6 cellular contexts compared by ENCODE assay signal in the genomic region with DNA sequence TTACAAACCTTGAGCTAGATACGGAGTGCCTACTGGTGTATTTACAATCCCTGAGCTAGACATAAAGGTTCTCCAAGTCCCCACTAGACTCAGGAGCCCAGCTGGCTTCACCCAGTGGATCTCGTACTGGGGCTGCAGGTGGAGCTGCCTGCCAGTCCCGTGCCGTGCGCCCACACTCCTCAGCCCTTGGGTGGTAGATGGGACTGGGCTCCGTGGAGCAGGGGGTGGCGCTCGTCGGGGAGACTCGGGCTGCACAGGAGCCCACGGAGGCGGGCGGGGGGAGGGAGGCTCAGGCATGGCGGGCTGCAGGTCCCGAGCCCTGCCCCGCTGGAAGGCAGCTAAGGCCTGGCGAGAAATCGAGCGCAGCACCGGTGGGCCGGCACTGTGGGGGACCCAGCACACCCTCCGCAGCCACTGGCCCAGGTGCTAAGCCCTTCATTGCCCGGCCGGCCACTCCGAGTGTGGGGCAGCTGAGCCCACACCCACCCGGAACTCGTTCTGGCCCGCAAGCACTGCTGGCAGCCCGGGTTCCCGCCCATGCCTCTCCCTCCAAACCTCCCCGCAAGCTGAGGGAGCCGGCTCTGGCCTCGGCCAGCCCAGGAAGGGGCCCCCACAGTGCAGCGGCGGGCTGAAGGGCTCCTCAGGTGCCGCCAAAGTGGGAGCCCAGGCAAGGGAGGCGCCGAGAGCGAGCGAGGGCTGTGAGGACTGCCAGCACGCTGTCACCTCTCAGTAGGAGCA.
A peak's percentile ranks its signal among the peaks of the same experiment; 100 is the strongest.
DNase-seq lines count a peak whose midpoint lies in the region; ATAC-seq, FAIRE-seq and TF ChIP-seq lines count a peak whose summit lies in the region.
"Not testable (repeated sequence)": the region's sequence is repeated elsewhere in the genome, so short reads cannot be mapped to it uniquely, and the experiment has no call there.

No MANE protein-coding gene starts in this region.

- POLR2A ChIA-PET in PC-9 (lab: Charles Lee; ENCODE audit: unreplicated experiment): interaction anchor here (0.5 kb wide), 2 partner anchors 10 to 48 kb away, joined by 3 to 5 read pairs; no protein-coding TSS in a partner anchor
- POLR2A ChIA-PET in WTC11 (lab: Charles Lee): not testable (repeated sequence)
- POLR2A ChIA-PET in K562 (lab: Yijun Ruan, JAX): interaction anchor here (0.6 to 1.6 kb wide), 5 partner anchors 8 to 272 kb away, joined by 3 read pairs; no protein-coding TSS in a partner anchor

- TF ChIP-seq RAD21 in K562 (CRISPR knock-in tag; conservative IDR thresholded peaks at IDR 0.05 in 1 of 2, IDR thresholded peaks at IDR 0.05 in 1 of 2): not testable (repeated sequence)

- H2AFZ ChIP-seq in PC-9: not testable (repeated sequence)
- peak overlapping the region; percentile 77 for H2AFZ ChIP-seq in K562 (ENCODE audit: low read depth, low read length)

- not testable (repeated sequence) for H3K9me2 ChIP-seq in PC-9 (ENCODE audit: insufficient read depth)

- CTCF ChIA-PET in PC-9 (lab: Charles Lee); WTC11 (lab: Charles Lee); K562 (lab: Yijun Ruan, JAX; ENCODE audit: low intra/inter-chr PET ratio): not testable (repeated sequence)

- peak overlapping the region; percentile 83; the same call in 1 of the 2 replicates for H3K4me2 ChIP-seq in PC-9
- not testable (repeated sequence) for H3K4me2 ChIP-seq in K562 (ENCODE audit: insufficient read depth, low read length)

- H4K20me1 ChIP-seq in PC-9 (ENCODE audit: insufficient read depth); K562 (replicated peaks; ENCODE audit: control insufficient read depth, insufficient read depth, low read length): not testable (repeated sequence)

- TF ChIP-seq CTCF in PC-9 (conservative IDR thresholded peaks at IDR 0.05); WTC11 (IDR thresholded peaks at IDR 0.05); K562 (IDR thresholded peaks at IDR 0.05 in 2 of 3, conservative IDR thresholded peaks at IDR 0.05 in 1 of 3; ENCODE audit: insufficient read depth in 2 of 3, low read depth in 1 of 3, low read length in 3 of 3); spleen (IDR thresholded peaks at IDR 0.05 in 8 of 11, conservative IDR thresholded peaks at IDR 0.05 in 3 of 11): not testable (repeated sequence)

- not testable (repeated sequence) for H3K27me3 ChIP-seq in PC-9 (ENCODE audit: insufficient read depth, low read depth); K562 (ENCODE audit: control insufficient read depth in 2 of 2, insufficient read depth in 2 of 2, low read length in 2 of 2); spleen (replicated peaks in 1 of 7)

- H3K79me2 ChIP-seq in PC-9 (ENCODE audit: low read depth): not testable (repeated sequence)
- H3K79me2 ChIP-seq in K562 (ENCODE audit: control insufficient read depth, insufficient read depth, low read length): peaks cover 40% of the 10 kb centered on the region

- H3K4me3 ChIP-seq in PC-9: peak overlapping the region; percentile 60; the same call in 1 of the 2 replicates
- not testable (repeated sequence) for H3K4me3 ChIP-seq in K562, spleen

- not testable (repeated sequence) for H3K36me3 ChIP-seq in PC-9 (ENCODE audit: low read depth); K562 (ENCODE audit: control insufficient read depth, insufficient read depth, low read length); spleen

- not testable (repeated sequence) for H3K9ac ChIP-seq in K562 (ENCODE audit: insufficient read depth in 1 of 2, low read depth in 2 of 2, low read length in 2 of 2)

- BruUV-seq in PC-9 (replicated peaks; lab: Mats Ljungman, UMichigan); K562 (replicated peaks; lab: Mats Ljungman, UMichigan): not testable (repeated sequence)

- H3K9me3 Mint-ChIP-seq in WTC11: not testable (repeated sequence)

- H3K9me3 ChIP-seq in PC-9 (ENCODE audit: insufficient read depth, low read depth); K562 (replicated peaks; ENCODE audit: control insufficient read depth, insufficient read depth, low read depth, low read length); spleen: not testable (repeated sequence)

- H3K4me1 Mint-ChIP-seq in WTC11: peaks cover 21% of the 10 kb centered on the region

- peaks cover 10% of the 10 kb centered on the region for H3K4me1 ChIP-seq in PC-9 (replicated peaks; ENCODE audit: insufficient read depth)
- H3K4me1 ChIP-seq in K562 (replicated peaks in 1 of 2; ENCODE audit: control insufficient read depth in 2 of 2, insufficient read depth in 2 of 2, low read length in 2 of 2); spleen: not testable (repeated sequence)

- H3F3A ChIP-seq in PC-9 (ENCODE audit: insufficient read depth, low read depth): not testable (repeated sequence)

- intact Hi-C loops in PC-9 (cut with micrococcal nuclease; ENCODE audit: unreplicated experiment); K562 (cut with micrococcal nuclease); Right ventricle myocardium inferior (cut with DNase I); spleen (cut with DNase I; ENCODE audit: low total_unique reads): not testable (repeated sequence)

- not testable (repeated sequence) for H3K4me3 Mint-ChIP-seq in WTC11

- ATAC-seq in WTC11, K562, Right ventricle myocardium inferior: not testable (repeated sequence)

- TF ChIP-seq POLR2A in K562 (conservative IDR thresholded peaks at IDR 0.05); spleen (IDR thresholded peaks at IDR 0.05): not testable (repeated sequence)

- H3K9me1 ChIP-seq in K562 (ENCODE audit: control insufficient read depth, insufficient read depth, low read length): not testable (repeated sequence)

- WGBS in K562 (ENCODE audit: insufficient coverage, low coverage, missing lambda C conversion rate): 82% methylated on average over 5 of the region's 41 CpGs
- WGBS in spleen, 5 donors: 88 to 97% (median 94%) methylated on average over 11 to 41 of the region's 41 CpGs

- in situ Hi-C loops in K562 (cut with MboI): not testable (repeated sequence)

- not testable (repeated sequence) for TF ChIP-seq EP300 in K562 (IDR thresholded peaks at IDR 0.05; ENCODE audit: low read length)

- not testable (repeated sequence) for H3K27ac Mint-ChIP-seq in WTC11

- not testable (repeated sequence) for FAIRE-seq in K562 (lab: Jason Lieb, UNC)

- DNase-seq in PC-9; K562 (ENCODE audit: extremely low read depth in 1 of 4, low spot score in 3 of 4): not testable (repeated sequence)
- DNase-seq in WTC11 (ENCODE audit: low spot score): peak; percentile 6
- peak; percentile 37 for DNase-seq in Right ventricle myocardium inferior (ENCODE audit: missing footprints)
- DNase-seq in islet precursor cell: peak; percentile 41
- peak; percentile 68 for DNase-seq in spleen

- not testable (repeated sequence) for H3K27ac ChIP-seq in PC-9, spleen
- 0 out of 3 replicates have a peak overlapping the region, but pooled peaks have one; percentile 59 for H3K27ac ChIP-seq in K562 (ENCODE audit: extremely low read depth, low read depth, low read length)

- not testable (repeated sequence) for H3K36me3 Mint-ChIP-seq in WTC11

- not testable (repeated sequence) for H3K27me3 Mint-ChIP-seq in WTC11 (ENCODE audit: low read depth)
